ENCODE assay signal across 15 cellular contexts in genomic region chr2:175990099-175990498, GRCh38. TPM values are rescaled to one million over a fixed set of nuclear protein-coding genes. Genes with fewer than 3 reads are reported as not detected.
DNase-seq lines count a peak whose midpoint lies in the region; ATAC-seq and TF ChIP-seq lines count a peak whose summit lies in the region.
"Had no signal": no experiment of that assay in that cellular context is flagged by ENCODE, and none has a peak within 500 bp of the region (broad histone marks: within the 10 kb centered on the region; RNA-seq: fewer than 3 reads in every experiment).

No MANE protein-coding gene starts in this region.

- TF ChIP-seq POLR2A in adrenal gland (IDR thresholded peaks at IDR 0.05): no peak

- intact Hi-C loops in Right ventricle myocardium superior (cut with DNase I) (no loop called here), cardiac septum (cut with DNase I) (no loop called here), left cardiac atrium (cut with DNase I) (no loop called here), adrenal gland (cut with DNase I) (no loop called here)

- no peaks in the 10 kb centered on the region for H3K27me3 Mint-ChIP-seq in neural progenitor cell (ENCODE audit: insufficient read depth, low read depth)
- H3K27me3 Mint-ChIP-seq in activated naive CD8-positive, alpha-beta T cell treated with anti-CD3 and anti-CD28 coated beads for 36 hours: no peaks in the 10 kb centered on the region
- H3K27me3 Mint-ChIP-seq: B cell had no signal

- no peaks in the 10 kb centered on the region for H3K4me1 Mint-ChIP-seq in neural progenitor cell
- no peaks in the 10 kb centered on the region for H3K4me1 Mint-ChIP-seq in activated naive CD8-positive, alpha-beta T cell treated with anti-CD3 and anti-CD28 coated beads for 36 hours
- H3K4me1 Mint-ChIP-seq: B cell had no signal

- H3K27ac ChIP-seq in neural progenitor cell (peak overlapping the region; percentile 40), adrenal gland (no peak overlapping the region)
- H3K27ac ChIP-seq: BLaER1 treated with 17β-estradiol and CSF1 and Interleukin-3, amounts not matched to agents 10 nM and 100 nM had no signal

- H3K9ac ChIP-seq in neural progenitor cell: no peak overlapping the region
- H3K9ac ChIP-seq: BLaER1 treated with 17β-estradiol and CSF1 and Interleukin-3, amounts not matched to agents 10 nM and 100 nM had no signal

- H4K20me1 ChIP-seq in neural progenitor cell (ENCODE audit: low read depth): no peaks in the 10 kb centered on the region

- H3K27ac Mint-ChIP-seq in neural progenitor cell: no peak overlapping the region
- no peak overlapping the region for H3K27ac Mint-ChIP-seq in activated naive CD8-positive, alpha-beta T cell treated with anti-CD3 and anti-CD28 coated beads for 36 hours
- H3K27ac Mint-ChIP-seq: B cell; CD8-positive, alpha-beta T cell had no signal

- H3K4me3 Mint-ChIP-seq in neural progenitor cell: no peak overlapping the region
- no peak overlapping the region for H3K4me3 Mint-ChIP-seq in activated naive CD8-positive, alpha-beta T cell treated with anti-CD3 and anti-CD28 coated beads for 36 hours
- H3K4me3 Mint-ChIP-seq: B cell; CD8-positive, alpha-beta T cell had no signal

- H3K9me3 ChIP-seq in neural progenitor cell (ENCODE audit: low read depth) (no peaks in the 10 kb centered on the region), adrenal gland (replicated peaks in 1 of 3) (no peaks in the 10 kb centered on the region)

- peaks cover 6% of the 10 kb centered on the region for H3K36me3 Mint-ChIP-seq in neural progenitor cell
- peaks cover 26% of the 10 kb centered on the region for H3K36me3 Mint-ChIP-seq in activated naive CD8-positive, alpha-beta T cell treated with anti-CD3 and anti-CD28 coated beads for 36 hours

- H3K4me2 ChIP-seq in neural progenitor cell: no peak overlapping the region
- H3K4me2 ChIP-seq: BLaER1 treated with 17β-estradiol and CSF1 and Interleukin-3, amounts not matched to agents 10 nM and 100 nM had no signal

- no peak overlapping the region for H2AFZ ChIP-seq in neural progenitor cell (replicated peaks)

- peaks cover 18% of the 10 kb centered on the region for H3K79me2 ChIP-seq in neural progenitor cell (ENCODE audit: low read depth)

- no peaks in the 10 kb centered on the region for H3K27me3 ChIP-seq in neural progenitor cell
- H3K27me3 ChIP-seq in adrenal gland: no peaks in the 10 kb centered on the region
- H3K27me3 ChIP-seq: BLaER1 treated with 17β-estradiol and CSF1 and Interleukin-3, amounts not matched to agents 10 nM and 100 nM had no signal

- DNase-seq in Right ventricle myocardium superior (peak; percentile 26), cardiac septum (ENCODE audit: low spot score) (no peak), left cardiac atrium (peak; percentile 18), neural progenitor cell (ENCODE audit: low spot score) (no peak), adrenal gland (no peak)
- no peak for DNase-seq in activated naive CD8-positive, alpha-beta T cell treated with anti-CD3 and anti-CD28 coated beads for 36 hours
- DNase-seq: Calu3; CD8-positive, alpha-beta T cell; DMS79 treated with DMSO at 0.1 percent for 48 hours; GF-D8; GOT3; H7 had no signal

- H3K4me3 ChIP-seq in neural progenitor cell: no peak overlapping the region
- H3K4me3 ChIP-seq in adrenal gland: no peak overlapping the region
- H3K4me3 ChIP-seq: BLaER1 treated with 17β-estradiol and CSF1 and Interleukin-3, amounts not matched to agents 10 nM and 100 nM; GM12878 had no signal

- H3F3A ChIP-seq in neural progenitor cell (ENCODE audit: low read depth): no peaks in the 10 kb centered on the region

- no peaks in the 10 kb centered on the region for H3K4me1 ChIP-seq in neural progenitor cell
- no peaks in the 10 kb centered on the region for H3K4me1 ChIP-seq in adrenal gland (replicated peaks in 1 of 2)
- H3K4me1 ChIP-seq: BLaER1 treated with 17β-estradiol and CSF1 and Interleukin-3, amounts not matched to agents 10 nM and 100 nM had no signal

- WGBS in adrenal gland, 4 donors: 96 to 100% (median 99%) methylated on average over 2 of the region's 2 CpGs

- TF ChIP-seq CTCF in neural progenitor cell (IDR thresholded peaks at IDR 0.05): no peak
- no peak for TF ChIP-seq CTCF in adrenal gland (IDR thresholded peaks at IDR 0.05)

- H3K9me3 Mint-ChIP-seq in neural progenitor cell: no peaks in the 10 kb centered on the region
- no peaks in the 10 kb centered on the region for H3K9me3 Mint-ChIP-seq in activated naive CD8-positive, alpha-beta T cell treated with anti-CD3 and anti-CD28 coated beads for 36 hours
- H3K9me3 Mint-ChIP-seq: CD8-positive, alpha-beta T cell had no signal

- ATAC-seq in Right ventricle myocardium superior (ENCODE audit: poor library complexity): peak; percentile 74
- peak; percentile 36 to 61 for ATAC-seq in left cardiac atrium
- ATAC-seq: CD8-positive, alpha-beta T cell; GM12878 had no signal

- H3K36me3 ChIP-seq in neural progenitor cell (no peaks in the 10 kb centered on the region), adrenal gland (replicated peaks in 1 of 2) (no peaks in the 10 kb centered on the region)

RNA-seq across cellular contexts. Expression of gene LNPK, which starts 12.0 kb away (rescaled TPM):
- total RNA-seq in Right ventricle myocardium superior (38.0 TPM), cardiac septum (44.0 TPM), left cardiac atrium (10 to 100 TPM; 28.6 to 33.4 TPM), neural progenitor cell (ENCODE audit: low replicate concordance) (24.4 and 36.1 TPM in 2 replicates), adrenal gland (10 to 100 TPM in 7 of 8 donors, 1 to 10 TPM in 1; 6.4 to 32.7 (median 19.7) TPM)
- total RNA-seq in activated naive CD8-positive, alpha-beta T cell treated with anti-CD3 and anti-CD28 coated beads for 36 hours: 10 to 100 TPM; 35.7 to 42.1 TPM
- polyA plus RNA-seq in adrenal gland: 10 to 100 TPM in 1 of 3 donors, 1 to 10 TPM in 2; 2.6 to 20.8 (median 2.9) TPM

Comparison
In these comparisons a context has a peak if more than half of its experiments do, and no peak if none do; other contexts are left out.
1. DNase-seq: peak in Right ventricle myocardium superior (single experiment) and left cardiac atrium (single experiment); none in cardiac septum (single experiment), neural progenitor cell (single experiment), activated naive CD8-positive, alpha-beta T cell treated with anti-CD3 and anti-CD28 coated beads for 36 hours (single experiment) and adrenal gland (0 of 7).